1 cellular context compared by ENCODE assay signal in the genomic region with DNA sequence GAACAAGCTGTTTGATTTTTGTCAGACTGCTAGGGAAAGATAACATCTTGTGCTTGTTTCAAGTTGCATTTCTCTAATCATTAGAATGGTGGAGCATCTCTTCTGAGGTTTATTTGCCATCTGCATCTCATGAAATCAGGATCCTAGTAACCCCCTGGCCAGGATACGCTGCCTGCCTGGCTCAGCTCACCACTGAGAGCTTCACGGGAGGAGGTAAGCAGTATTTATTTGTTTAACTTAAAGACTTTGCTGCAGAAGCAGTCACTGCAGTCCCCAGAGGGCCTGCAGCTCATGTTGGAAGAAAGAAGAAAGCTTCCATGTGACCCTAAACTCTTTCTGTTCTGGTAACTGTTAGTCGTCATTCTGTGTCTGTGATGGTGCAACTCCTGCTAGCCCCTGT.
A peak's percentile ranks its signal among the peaks of the same experiment; 100 is the strongest.
TF ChIP-seq lines count a peak whose summit lies in the region.

No MANE protein-coding gene starts in this region.

TF ChIP-seq in HEK293, 187 proteins besides CTCF, POLR2A, EP300 and RAD21 (continued from another document):
- TF ChIP-seq, protein P1, sequence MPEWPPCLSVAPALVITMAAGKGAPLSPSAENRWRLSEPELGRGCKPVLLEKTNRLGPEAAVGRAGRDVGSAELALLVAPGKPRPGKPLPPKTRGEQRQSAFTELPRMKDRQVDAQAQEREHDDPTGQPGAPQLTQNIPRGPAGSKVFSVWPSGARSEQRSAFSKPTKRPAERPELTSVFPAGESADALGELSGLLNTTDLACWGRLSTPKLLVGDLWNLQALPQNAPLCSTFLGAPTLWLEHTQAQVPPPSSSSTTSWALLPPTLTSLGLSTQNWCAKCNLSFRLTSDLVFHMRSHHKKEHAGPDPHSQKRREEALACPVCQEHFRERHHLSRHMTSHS (tag by site-specific recombination; IDR thresholded peaks at IDR 0.05): no peak
- no peak for TF ChIP-seq REPIN1 (tag by site-specific recombination; IDR thresholded peaks at IDR 0.05; ENCODE audit: low read depth)
- no peak for TF ChIP-seq MZF1 (tag by site-specific recombination; IDR thresholded peaks at IDR 0.05; ENCODE audit: borderline replicate concordance)
- TF ChIP-seq, protein P2, sequence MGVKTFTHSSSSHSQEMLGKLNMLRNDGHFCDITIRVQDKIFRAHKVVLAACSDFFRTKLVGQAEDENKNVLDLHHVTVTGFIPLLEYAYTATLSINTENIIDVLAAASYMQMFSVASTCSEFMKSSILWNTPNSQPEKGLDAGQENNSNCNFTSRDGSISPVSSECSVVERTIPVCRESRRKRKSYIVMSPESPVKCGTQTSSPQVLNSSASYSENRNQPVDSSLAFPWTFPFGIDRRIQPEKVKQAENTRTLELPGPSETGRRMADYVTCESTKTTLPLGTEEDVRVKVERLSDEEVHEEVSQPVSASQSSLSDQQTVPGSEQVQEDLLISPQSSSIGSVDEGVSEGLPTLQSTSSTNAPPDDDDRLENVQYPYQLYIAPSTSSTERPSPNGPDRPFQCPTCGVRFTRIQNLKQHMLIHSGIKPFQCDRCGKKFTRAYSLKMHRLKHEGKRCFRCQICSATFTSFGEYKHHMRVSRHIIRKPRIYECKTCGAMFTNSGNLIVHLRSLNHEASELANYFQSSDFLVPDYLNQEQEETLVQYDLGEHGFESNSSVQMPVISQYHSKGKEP (tag by site-specific recombination; IDR thresholded peaks at IDR 0.05): peak; percentile 96
- TF ChIP-seq ZNF623 (tag by site-specific recombination; IDR thresholded peaks at IDR 0.05): no peak
- TF ChIP-seq, protein P3, sequence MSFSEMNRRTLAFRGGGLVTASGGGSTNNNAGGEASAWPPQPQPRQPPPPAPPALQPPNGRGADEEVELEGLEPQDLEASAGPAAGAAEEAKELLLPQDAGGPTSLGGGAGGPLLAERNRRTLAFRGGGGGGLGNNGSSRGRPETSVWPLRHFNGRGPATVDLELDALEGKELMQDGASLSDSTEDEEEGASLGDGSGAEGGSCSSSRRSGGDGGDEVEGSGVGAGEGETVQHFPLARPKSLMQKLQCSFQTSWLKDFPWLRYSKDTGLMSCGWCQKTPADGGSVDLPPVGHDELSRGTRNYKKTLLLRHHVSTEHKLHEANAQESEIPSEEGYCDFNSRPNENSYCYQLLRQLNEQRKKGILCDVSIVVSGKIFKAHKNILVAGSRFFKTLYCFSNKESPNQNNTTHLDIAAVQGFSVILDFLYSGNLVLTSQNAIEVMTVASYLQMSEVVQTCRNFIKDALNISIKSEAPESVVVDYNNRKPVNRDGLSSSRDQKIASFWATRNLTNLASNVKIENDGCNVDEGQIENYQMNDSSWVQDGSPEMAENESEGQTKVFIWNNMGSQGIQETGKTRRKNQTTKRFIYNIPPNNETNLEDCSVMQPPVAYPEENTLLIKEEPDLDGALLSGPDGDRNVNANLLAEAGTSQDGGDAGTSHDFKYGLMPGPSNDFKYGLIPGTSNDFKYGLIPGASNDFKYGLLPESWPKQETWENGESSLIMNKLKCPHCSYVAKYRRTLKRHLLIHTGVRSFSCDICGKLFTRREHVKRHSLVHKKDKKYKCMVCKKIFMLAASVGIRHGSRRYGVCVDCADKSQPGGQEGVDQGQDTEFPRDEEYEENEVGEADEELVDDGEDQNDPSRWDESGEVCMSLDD (tag by site-specific recombination; IDR thresholded peaks at IDR 0.05): no peak
- no peak for TF ChIP-seq ZNF585B (tag by site-specific recombination; IDR thresholded peaks at IDR 0.05)
- TF ChIP-seq ZSCAN23 (tag by site-specific recombination; IDR thresholded peaks at IDR 0.05): no peak
- TF ChIP-seq ZNF248 (tag by site-specific recombination; IDR thresholded peaks at IDR 0.05): no peak
- no peak for TF ChIP-seq ZNF501 (tag by site-specific recombination; IDR thresholded peaks at IDR 0.05)
- TF ChIP-seq ZNF138 (tag by site-specific recombination; IDR thresholded peaks at IDR 0.05; ENCODE audit: borderline replicate concordance): no peak
- no peak for TF ChIP-seq ZFP3 (tag by site-specific recombination; IDR thresholded peaks at IDR 0.05; ENCODE audit: low read depth)
- TF ChIP-seq, protein P4, sequence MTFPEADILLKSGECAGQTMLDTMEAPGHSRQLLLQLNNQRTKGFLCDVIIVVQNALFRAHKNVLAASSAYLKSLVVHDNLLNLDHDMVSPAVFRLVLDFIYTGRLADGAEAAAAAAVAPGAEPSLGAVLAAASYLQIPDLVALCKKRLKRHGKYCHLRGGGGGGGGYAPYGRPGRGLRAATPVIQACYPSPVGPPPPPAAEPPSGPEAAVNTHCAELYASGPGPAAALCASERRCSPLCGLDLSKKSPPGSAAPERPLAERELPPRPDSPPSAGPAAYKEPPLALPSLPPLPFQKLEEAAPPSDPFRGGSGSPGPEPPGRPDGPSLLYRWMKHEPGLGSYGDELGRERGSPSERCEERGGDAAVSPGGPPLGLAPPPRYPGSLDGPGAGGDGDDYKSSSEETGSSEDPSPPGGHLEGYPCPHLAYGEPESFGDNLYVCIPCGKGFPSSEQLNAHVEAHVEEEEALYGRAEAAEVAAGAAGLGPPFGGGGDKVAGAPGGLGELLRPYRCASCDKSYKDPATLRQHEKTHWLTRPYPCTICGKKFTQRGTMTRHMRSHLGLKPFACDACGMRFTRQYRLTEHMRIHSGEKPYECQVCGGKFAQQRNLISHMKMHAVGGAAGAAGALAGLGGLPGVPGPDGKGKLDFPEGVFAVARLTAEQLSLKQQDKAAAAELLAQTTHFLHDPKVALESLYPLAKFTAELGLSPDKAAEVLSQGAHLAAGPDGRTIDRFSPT (tag by site-specific recombination; IDR thresholded peaks at IDR 0.05): no peak
- TF ChIP-seq TRIM28 (IDR thresholded peaks at IDR 0.05; ENCODE audit: borderline replicate concordance, low read length): no peak
- no peak for TF ChIP-seq ZSCAN30 (tag by site-specific recombination; IDR thresholded peaks at IDR 0.05)
- peak; percentile 23; the same call in 1 of the 2 replicates for TF ChIP-seq IKZF3 (tag by site-specific recombination; IDR thresholded peaks at IDR 0.05)
- TF ChIP-seq ZNF169 (tag by site-specific recombination; IDR thresholded peaks at IDR 0.05): no peak
- TF ChIP-seq ZNF157 (tag by site-specific recombination; IDR thresholded peaks at IDR 0.05): no peak
- no peak for TF ChIP-seq SP2 (tag by site-specific recombination; IDR thresholded peaks at IDR 0.05)
- no peak for TF ChIP-seq ZFP69B (tag by site-specific recombination; IDR thresholded peaks at IDR 0.05)
- no peak for TF ChIP-seq ZNF140 (tag by site-specific recombination; IDR thresholded peaks at IDR 0.05)
